Comparison of ENCODE assay signal across 26 cellular contexts in genomic region chr9:78664370-78664769, GRCh38.
"Had no signal": no experiment of that assay in that cellular context is flagged by ENCODE, and none has a peak within 500 bp of the region (broad histone marks: within the 10 kb centered on the region; RNA-seq: fewer than 3 reads in every experiment).

No MANE protein-coding gene starts in this region.

- H2AFZ ChIP-seq: hepatocyte had no signal

- DNase-seq: islet precursor cell; left ventricle myocardium inferior; midbrain; mucosa of descending colon; naive thymus-derived CD4-positive, alpha-beta T cell; pancreas; retina; right cardiac atrium; stimulated activated CD4-positive, alpha-beta T cell treated with anti-CD3 and anti-CD28 coated beads, Interleukin-12 subunit alpha, Interleukin-12 subunit beta, amount 100 ng/mL, for 4 hours; stimulated activated CD4-positive, alpha-beta T cell treated with anti-CD3 and anti-CD28 coated beads, Interleukin-15, amount 100 ng/mL, for 24 hours; stimulated activated CD4-positive, alpha-beta T cell treated with anti-CD3 and anti-CD28 coated beads, Interleukin-2, amount 100 ng/mL, for 24 hours; stimulated activated CD4-positive, alpha-beta T cell treated with anti-CD3 and anti-CD28 coated beads, Interleukin-4, amount 100 ng/mL, for 1 hour; stimulated activated naive CD4-positive, alpha-beta T cell; tibial artery; trophoblast cell; upper lobe of right lung had no signal

- H3K4me3 Mint-ChIP-seq: naive thymus-derived CD4-positive, alpha-beta T cell; natural killer cell treated with Interleukin-12 subunit alpha and Interleukin-12 subunit beta and Interleukin-15 and Interleukin-18, amount 100 ng/mL, for 72 hours; stimulated activated effector memory CD8-positive, alpha-beta T cell treated with anti-CD3 and anti-CD28 coated beads, Interleukin-12 subunit alpha, Interleukin-12 subunit beta, amount 100 ng/mL, for 72 hours; stimulated activated naive CD8-positive, alpha-beta T cell treated with anti-CD3 and anti-CD28 coated beads, Interleukin-15, Interleukin-2, amounts not matched to agents 100 ng/mL and 50 ng/mL, for 24 hours had no signal

- H3K4me1 Mint-ChIP-seq: naive thymus-derived CD4-positive, alpha-beta T cell; stimulated activated effector memory CD8-positive, alpha-beta T cell treated with anti-CD3 and anti-CD28 coated beads, Interleukin-12 subunit alpha, Interleukin-12 subunit beta, amount 100 ng/mL, for 72 hours had no signal

- H3K27me3 ChIP-seq: pancreas, suprapubic skin, tibial artery, upper lobe of right lung had no signal

- H3K9me3 ChIP-seq: left ventricle myocardium inferior, mucosa of descending colon, pancreas, prostate gland, suprapubic skin, thoracic aorta, tibial artery, upper lobe of right lung had no signal

- ATAC-seq: mucosa of descending colon; naive thymus-derived CD4-positive, alpha-beta T cell; natural killer cell treated with Interleukin-12 subunit alpha and Interleukin-12 subunit beta and Interleukin-15 and Interleukin-18, amount 100 ng/mL, for 72 hours; pancreas; right cardiac atrium; sciatic nerve; stimulated activated effector memory CD8-positive, alpha-beta T cell treated with anti-CD3 and anti-CD28 coated beads, Interleukin-12 subunit alpha, Interleukin-12 subunit beta, amount 100 ng/mL, for 72 hours; upper lobe of right lung had no signal

- H3K36me3 Mint-ChIP-seq: natural killer cell treated with Interleukin-12 subunit alpha and Interleukin-12 subunit beta and Interleukin-15 and Interleukin-18, amount 100 ng/mL, for 72 hours; stimulated activated effector memory CD8-positive, alpha-beta T cell treated with anti-CD3 and anti-CD28 coated beads, Interleukin-12 subunit alpha, Interleukin-12 subunit beta, amount 100 ng/mL, for 72 hours had no signal

- H3K27ac ChIP-seq: hepatocyte, left ventricle myocardium inferior, pancreas, prostate gland, skin epidermis, suprapubic skin, thoracic aorta, tibial artery, upper lobe of right lung had no signal

- H3K4me2 ChIP-seq: hepatocyte had no signal

- H3K4me1 ChIP-seq: left ventricle myocardium inferior, pancreas, prostate gland, suprapubic skin, tibial artery, upper lobe of right lung had no signal

- H3K4me3 ChIP-seq: hepatocyte, left ventricle myocardium inferior, lung, mucosa of descending colon, pancreas, prostate gland, skin epidermis, suprapubic skin, thoracic aorta, tibial artery, upper lobe of right lung had no signal

- H3K27ac Mint-ChIP-seq: naive thymus-derived CD4-positive, alpha-beta T cell; natural killer cell treated with Interleukin-12 subunit alpha and Interleukin-12 subunit beta and Interleukin-15 and Interleukin-18, amount 100 ng/mL, for 72 hours; stimulated activated effector memory CD8-positive, alpha-beta T cell treated with anti-CD3 and anti-CD28 coated beads, Interleukin-12 subunit alpha, Interleukin-12 subunit beta, amount 100 ng/mL, for 72 hours; stimulated activated naive CD8-positive, alpha-beta T cell treated with anti-CD3 and anti-CD28 coated beads, Interleukin-15, Interleukin-2, amounts not matched to agents 100 ng/mL and 50 ng/mL, for 24 hours had no signal

- H3K36me3 ChIP-seq: left ventricle myocardium inferior, pancreas, prostate gland, suprapubic skin, thoracic aorta, tibial artery, upper lobe of right lung had no signal

- H3K79me2 ChIP-seq: hepatocyte had no signal
